ENCODE assay signal across 1 cellular context in genomic region chr16:10578474-10579316, GRCh38.
TF ChIP-seq lines count a peak whose summit lies in the region.

No MANE protein-coding gene starts in this region.

TF ChIP-seq in HepG2, 621 proteins besides CTCF, POLR2A, EP300 and RAD21 (continued from another document):
- TF ChIP-seq SKIL (CRISPR knock-in tag; IDR thresholded peaks at IDR 0.05; ENCODE audit: borderline replicate concordance) = no peak
- peak; percentile 79; the same call in 1 of the 2 replicates for TF ChIP-seq ZSCAN25 (CRISPR knock-in tag; IDR thresholded peaks at IDR 0.05)
- 0 out of 2 replicates have a peak, but pooled peaks have one; percentile 45 for TF ChIP-seq ZNF839 (CRISPR knock-in tag; IDR thresholded peaks at IDR 0.05; ENCODE audit: borderline replicate concordance)
- TF ChIP-seq ZNF691 (CRISPR knock-in tag; IDR thresholded peaks at IDR 0.05; ENCODE audit: borderline replicate concordance, low read depth) = 0 out of 2 replicates have a peak, but pooled peaks have one; percentile 10
- TF ChIP-seq ZNF704 (CRISPR knock-in tag; IDR thresholded peaks at IDR 0.05; ENCODE audit: borderline replicate concordance) = no peak
- TF ChIP-seq TAF1 (CRISPR knock-in tag; IDR thresholded peaks at IDR 0.05) = peak; percentile 41; the same call in 1 of the 2 replicates
- no peak for TF ChIP-seq SOX6 (IDR thresholded peaks at IDR 0.05)
- TF ChIP-seq SOX6 (CRISPR knock-in tag; IDR thresholded peaks at IDR 0.05) = peak; percentile 39; the same call in 1 of the 2 replicates
- TF ChIP-seq ZNF800 (CRISPR knock-in tag; IDR thresholded peaks at IDR 0.05) = peak; percentile 38; the same call in 1 of the 2 replicates
- no peak for TF ChIP-seq JUNB (CRISPR knock-in tag; IDR thresholded peaks at IDR 0.05; ENCODE audit: borderline replicate concordance)
- peak; percentile 37; the same call in 1 of the 2 replicates for TF ChIP-seq MEF2D (CRISPR knock-in tag; IDR thresholded peaks at IDR 0.05)
- TF ChIP-seq SALL2 (CRISPR knock-in tag; IDR thresholded peaks at IDR 0.05) = 0 out of 2 replicates have a peak, but pooled peaks have one; percentile 4
- TF ChIP-seq ZNF580 (CRISPR knock-in tag; IDR thresholded peaks at IDR 0.05; ENCODE audit: borderline replicate concordance, low read depth) = peak; percentile 46; the same call in 1 of the 2 replicates
- TF ChIP-seq ZFP91 (CRISPR knock-in tag; IDR thresholded peaks at IDR 0.05; ENCODE audit: borderline replicate concordance) = peak; percentile 50; the same call in 1 of the 2 replicates
- TF ChIP-seq XRCC5 (optimal IDR thresholded peaks at IDR 0.05; ENCODE audit: low read length) = peak; percentile 31
- 0 out of 2 replicates have a peak, but pooled peaks have one; percentile 20 for TF ChIP-seq ZNF609 (CRISPR knock-in tag; IDR thresholded peaks at IDR 0.05; ENCODE audit: borderline replicate concordance)
- peak; percentile 18; the same call in 1 of the 2 replicates for TF ChIP-seq TARDBP (CRISPR knock-in tag; IDR thresholded peaks at IDR 0.05)
- TF ChIP-seq CSRNP2 (CRISPR knock-in tag; conservative IDR thresholded peaks at IDR 0.05; ENCODE audit: low read depth) = no peak
- TF ChIP-seq NR2C2 (CRISPR knock-in tag; IDR thresholded peaks at IDR 0.05; ENCODE audit: borderline replicate concordance) = no peak
- no peak; the same call in 1 of the 2 replicates for TF ChIP-seq ESRRA (CRISPR knock-in tag; IDR thresholded peaks at IDR 0.05; ENCODE audit: low read depth)
- no peak for TF ChIP-seq NR2F6 (IDR thresholded peaks at IDR 0.05)
- peak; percentile 48; the same call in 1 of the 2 replicates for TF ChIP-seq NR2F6 (CRISPR knock-in tag; IDR thresholded peaks at IDR 0.05)
- peak; percentile 64; the same call in 1 of the 2 replicates for TF ChIP-seq KMT2A (CRISPR knock-in tag; IDR thresholded peaks at IDR 0.05)
- peak; percentile 35; the same call in 1 of the 2 replicates for TF ChIP-seq TCF7 (IDR thresholded peaks at IDR 0.05; ENCODE audit: low read depth)
- no peak for TF ChIP-seq ZNF543 (CRISPR knock-in tag; IDR thresholded peaks at IDR 0.05)
- no peak for TF ChIP-seq ZNF891 (CRISPR knock-in tag; IDR thresholded peaks at IDR 0.05)
- 0 out of 2 replicates have a peak, but pooled peaks have one; percentile 9 for TF ChIP-seq CBX5 (CRISPR knock-in tag; IDR thresholded peaks at IDR 0.05; ENCODE audit: borderline replicate concordance)
- TF ChIP-seq MIER3 (CRISPR knock-in tag; IDR thresholded peaks at IDR 0.05; ENCODE audit: borderline replicate concordance) = peak; percentile 59; the same call in 1 of the 2 replicates
- TF ChIP-seq ZNF614 (CRISPR knock-in tag; IDR thresholded peaks at IDR 0.05; ENCODE audit: borderline replicate concordance) = peak; percentile 33; the same call in 1 of the 2 replicates
- TF ChIP-seq ZNF124 (CRISPR knock-in tag; IDR thresholded peaks at IDR 0.05) = peak; percentile 75; the same call in 1 of the 2 replicates
- TF ChIP-seq ZNF281 (CRISPR knock-in tag; IDR thresholded peaks at IDR 0.05; ENCODE audit: borderline replicate concordance) = peak; percentile 22; the same call in 1 of the 2 replicates
- peak; percentile 45; the same call in 1 of the 2 replicates for TF ChIP-seq SPEN (CRISPR knock-in tag; IDR thresholded peaks at IDR 0.05; ENCODE audit: low read depth)
